ENCODE assay signal across 8 cellular contexts in the genomic region with DNA sequence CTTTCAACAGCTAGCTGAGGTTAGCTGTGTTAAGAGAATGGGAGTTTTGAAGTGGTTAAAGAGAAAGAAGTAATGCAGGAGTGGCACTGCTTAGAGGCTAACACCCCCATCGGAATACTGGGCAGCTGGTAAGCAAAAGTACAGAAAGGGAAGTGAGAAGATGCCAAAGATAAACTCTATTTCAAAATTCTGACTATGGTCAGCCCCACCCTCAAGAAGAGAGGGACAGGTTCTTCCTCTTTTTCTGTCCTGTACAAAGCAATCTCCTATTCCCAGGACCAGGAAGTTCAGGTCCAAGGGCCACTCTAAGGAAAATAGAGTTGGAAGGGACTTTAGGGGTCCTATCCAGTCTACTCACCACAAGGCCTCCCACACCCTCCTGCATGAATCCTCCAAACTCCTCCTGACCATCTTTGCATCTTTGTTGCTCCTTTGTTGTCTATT. TPM values are rescaled to one million over a fixed set of nuclear protein-coding genes. Genes with fewer than 3 reads are reported as not detected.
DNase-seq lines count a peak whose midpoint lies in the region; ATAC-seq and TF ChIP-seq lines count a peak whose summit lies in the region.

No MANE protein-coding gene starts in this region.

- no peaks in the 10 kb centered on the region for H3K9me3 ChIP-seq in left ventricle myocardium inferior (replicated peaks)
- no peaks in the 10 kb centered on the region for H3K9me3 ChIP-seq in upper lobe of left lung

- no peak overlapping the region for H2BK120ac ChIP-seq in mesendoderm (ENCODE audit: low read depth, low read length)

- no peaks in the 10 kb centered on the region for H3K79me1 ChIP-seq in mesendoderm (ENCODE audit: low read length)

- no peaks in the 10 kb centered on the region for H3K36me3 Mint-ChIP-seq in activated CD4-positive, alpha-beta memory T cell treated with anti-CD3 and anti-CD28 coated beads for 36 hours

- intact Hi-C loops in Right ventricle myocardium superior (cut with DNase I) (no loop called here), left ventricle myocardium inferior (cut with micrococcal nuclease) (no loop called here)
- intact Hi-C loops in activated CD4-positive, alpha-beta memory T cell treated with anti-CD3 and anti-CD28 coated beads for 36 hours (cut with micrococcal nuclease): loop anchor here (5.0 kb wide), 4 partner anchors 192 to 1412 kb away; partner anchors contain the start of genes PLGRKT and RFX3

- no peak for DNase-seq in Right ventricle myocardium superior
- no peak for DNase-seq in left ventricle myocardium inferior
- DNase-seq in activated CD4-positive, alpha-beta memory T cell treated with anti-CD3 and anti-CD28 coated beads for 36 hours: peak; percentile 25
- no peak for DNase-seq in upper lobe of left lung
- no peak for DNase-seq in foreskin keratinocyte
- no peak for DNase-seq in dermis blood vessel endothelial cell
- DNase-seq in mesendoderm: no peak

- H3K27me3 Mint-ChIP-seq in activated CD4-positive, alpha-beta memory T cell treated with anti-CD3 and anti-CD28 coated beads for 36 hours: no peaks in the 10 kb centered on the region

- no peaks in the 10 kb centered on the region for H3K36me3 ChIP-seq in left ventricle myocardium inferior
- H3K36me3 ChIP-seq in upper lobe of left lung: no peaks in the 10 kb centered on the region
- H3K36me3 ChIP-seq in mesendoderm (ENCODE audit: control insufficient read depth, insufficient read depth, low read length): no peaks in the 10 kb centered on the region

- H3K27ac Mint-ChIP-seq in activated CD4-positive, alpha-beta memory T cell treated with anti-CD3 and anti-CD28 coated beads for 36 hours: peak overlapping the region; percentile 91

- H3K4me1 ChIP-seq in left ventricle myocardium inferior (peaks cover 63% of the 10 kb centered on the region), upper lobe of left lung (peaks cover 32 to 47% (median 38%) of the 10 kb centered on the region in 4 donors), foreskin keratinocyte (no peaks in the 10 kb centered on the region), mesendoderm (ENCODE audit: control insufficient read depth, low read depth, low read length) (no peaks in the 10 kb centered on the region)

- no peaks in the 10 kb centered on the region for H3K79me2 ChIP-seq in mesendoderm (ENCODE audit: control insufficient read depth, insufficient read depth, low read length)

- no peak overlapping the region for H4K5ac ChIP-seq in mesendoderm (ENCODE audit: low read length)

- H3K27me3 ChIP-seq in left ventricle myocardium inferior (ENCODE audit: low read depth) (no peaks in the 10 kb centered on the region), upper lobe of left lung (no peaks in the 10 kb centered on the region), foreskin keratinocyte (no peaks in the 10 kb centered on the region), mesendoderm (ENCODE audit: insufficient read depth, low read length, poor library complexity) (no peaks in the 10 kb centered on the region)

- TF ChIP-seq EP300 in upper lobe of left lung (IDR thresholded peaks at IDR 0.05): no peak

- H3K9me3 Mint-ChIP-seq in activated CD4-positive, alpha-beta memory T cell treated with anti-CD3 and anti-CD28 coated beads for 36 hours: no peaks in the 10 kb centered on the region

- no peak overlapping the region for H2BK5ac ChIP-seq in mesendoderm (ENCODE audit: low read length)

- H3K56ac ChIP-seq in mesendoderm (ENCODE audit: low read length): no peak overlapping the region

- 14 to 18% methylated on average over 1 of the region's 1 CpG for WGBS in upper lobe of left lung, 2 donors
- WGBS in mesendoderm (ENCODE audit: extremely low coverage, insufficient coverage, low lambda C conversion rate): no CpG with 5 or more reads among the region's 1 CpG

- no peak overlapping the region for H3K4me2 ChIP-seq in mesendoderm (ENCODE audit: low read length)

- H3K4me3 ChIP-seq in left ventricle myocardium inferior (no peak overlapping the region), upper lobe of left lung (no peak overlapping the region), mesendoderm (ENCODE audit: low read length) (no peak overlapping the region)

- peaks cover 74% of the 10 kb centered on the region for H3K4me1 Mint-ChIP-seq in activated CD4-positive, alpha-beta memory T cell treated with anti-CD3 and anti-CD28 coated beads for 36 hours (ENCODE audit: low read depth)

- H3K23ac ChIP-seq in mesendoderm (ENCODE audit: low read length): no peak overlapping the region

- no peak for TF ChIP-seq CTCF in left ventricle myocardium inferior (IDR thresholded peaks at IDR 0.05; ENCODE audit: borderline replicate concordance)
- no peak for TF ChIP-seq CTCF in upper lobe of left lung (IDR thresholded peaks at IDR 0.05)
- TF ChIP-seq CTCF in foreskin keratinocyte (conservative IDR thresholded peaks at IDR 0.05): no peak

- H2AK5ac ChIP-seq in mesendoderm (ENCODE audit: low read length): no peak overlapping the region

- H2BK15ac ChIP-seq in mesendoderm (replicated peaks; ENCODE audit: low read depth): no peak overlapping the region

- no peak for TF ChIP-seq POLR2A in upper lobe of left lung (IDR thresholded peaks at IDR 0.05)

- no peak overlapping the region for H3K4me3 Mint-ChIP-seq in activated CD4-positive, alpha-beta memory T cell treated with anti-CD3 and anti-CD28 coated beads for 36 hours

- ATAC-seq in Right ventricle myocardium superior (ENCODE audit: poor library complexity) (peak; percentile 57), HG03103 (IDR thresholded peaks at IDR 0.05; ENCODE audit: low read depth, unreplicated experiment) (peak; percentile 74), upper lobe of left lung (ENCODE audit: low FRiP score in 2 of 2) (peak in 1 of 2 donors; percentile 91), foreskin keratinocyte (no peak)

- H4K8ac ChIP-seq in mesendoderm (ENCODE audit: low read depth, low read length): no peak overlapping the region

- H3K9ac ChIP-seq in mesendoderm (ENCODE audit: low read length): no peak overlapping the region

- CTCF ChIA-PET in activated CD4-positive, alpha-beta memory T cell treated with anti-CD3 and anti-CD28 coated beads for 36 hours (lab: Charles Lee): interaction anchor here (1.2 to 1.7 kb wide), 3 partner anchors 43 to 46 kb away, joined by 3 to 7 read pairs (median 3); partner anchors contain the start of gene JAK2

- H3K18ac ChIP-seq in mesendoderm (ENCODE audit: low read length): no peak overlapping the region

- no peak overlapping the region for H3K4ac ChIP-seq in mesendoderm (ENCODE audit: low read depth, low read length)

- POLR2A ChIA-PET in activated CD4-positive, alpha-beta memory T cell treated with anti-CD3 and anti-CD28 coated beads for 36 hours (lab: Charles Lee): interaction anchor here (0.7 to 1.1 kb wide), 3 partner anchors 32 to 46 kb away, joined by 3 to 5 read pairs (median 4); partner anchors contain the start of gene JAK2

- no peak overlapping the region for H3K27ac ChIP-seq in left ventricle myocardium inferior (replicated peaks)
- peak overlapping the region in 3 of 4 donors; percentile 50 to 68 (median 53) for H3K27ac ChIP-seq in upper lobe of left lung
- H3K27ac ChIP-seq in foreskin keratinocyte: no peak overlapping the region
- no peak overlapping the region for H3K27ac ChIP-seq in mesendoderm (ENCODE audit: low read depth, low read length)

RNA-seq across cellular contexts. Expression of gene JAK2, which starts 45.9 kb away (rescaled TPM):
- total RNA-seq in Right ventricle myocardium superior (12.7 TPM), left ventricle myocardium inferior (28.7 TPM), upper lobe of left lung (10 to 100 TPM; 19.6 to 52.9 (median 26.0) TPM), foreskin keratinocyte (5.3 and 6.4 TPM in 2 replicates), dermis blood vessel endothelial cell (8.2 TPM in 2 replicates)
- total RNA-seq in activated CD4-positive, alpha-beta memory T cell treated with anti-CD3 and anti-CD28 coated beads for 36 hours: 10 to 100 TPM; 23.2 to 25.5 TPM
- polyA plus RNA-seq in foreskin keratinocyte: 1.0 TPM in 2 replicates
- polyA plus RNA-seq in mesendoderm (2013, experiment 1 of 2): 2.2 TPM
- polyA plus RNA-seq in mesendoderm (2013, experiment 2 of 2): 1.7 TPM

Comparison
In these comparisons a context has a peak if more than half of its experiments do, and no peak if none do; other contexts are left out.
1. H3K27ac ChIP-seq: peak in upper lobe of left lung (3 of 4); none in left ventricle myocardium inferior (single experiment), foreskin keratinocyte (single experiment) and mesendoderm (single experiment).